Comparison of ENCODE assay signal across 8 cellular contexts in the genomic region with DNA sequence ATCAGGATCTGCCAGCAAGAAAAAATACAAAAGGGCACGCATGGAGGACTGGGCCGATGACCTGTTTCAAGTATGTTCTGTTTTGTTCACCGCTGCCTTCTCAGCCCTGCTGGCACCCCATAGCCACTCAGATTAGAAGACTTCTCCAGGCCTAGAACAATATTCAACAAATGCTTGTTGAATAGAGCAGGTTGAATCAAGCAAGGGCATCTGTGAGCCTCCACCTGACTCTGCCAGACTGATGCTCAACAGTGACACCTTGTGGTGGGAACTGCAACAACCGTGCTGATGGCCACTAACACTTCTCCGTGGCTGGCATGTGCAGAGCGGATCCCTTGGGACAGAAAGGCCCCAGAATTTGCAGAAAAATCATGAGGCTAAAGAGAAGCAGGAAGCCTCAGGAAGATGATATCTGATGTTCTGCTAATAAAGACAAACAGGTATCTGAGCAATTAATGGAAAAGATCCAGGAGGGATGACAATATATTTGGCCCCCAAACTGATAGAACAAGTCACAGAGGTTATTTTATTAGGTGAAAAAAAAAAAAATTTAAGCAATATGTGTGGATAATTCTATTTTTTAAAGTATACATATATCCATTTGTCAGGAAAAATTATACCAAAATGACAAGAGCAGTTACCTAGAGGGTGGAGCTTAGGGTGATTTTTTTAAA.
DNase-seq lines count a peak whose midpoint lies in the region; ATAC-seq and TF ChIP-seq lines count a peak whose summit lies in the region.

No MANE protein-coding gene starts in this region.

- CTCF ChIA-PET in activated CD8-positive, alpha-beta T cell treated with anti-CD3 and anti-CD28 coated beads for 36 hours (lab: Charles Lee) = interaction anchor here (0.7 to 3.4 kb wide), 8 partner anchors 17 to 1102 kb away, joined by 3 to 14 read pairs (median 3); no protein-coding TSS in a partner anchor

- no peak overlapping the region for H3K4me3 Mint-ChIP-seq in activated CD8-positive, alpha-beta T cell treated with anti-CD3 and anti-CD28 coated beads for 36 hours

- POLR2A ChIA-PET in activated CD8-positive, alpha-beta T cell treated with anti-CD3 and anti-CD28 coated beads for 36 hours (lab: Charles Lee) = interaction anchor here (0.7 kb wide), 1 partner anchor 18 kb away, joined by 3 read pairs; no protein-coding TSS in a partner anchor

- DNase-seq in BE2C = peak; percentile 75
- peak; percentile 78 for DNase-seq in NCI-H2196 (lab: John Stamatoyannopoulos, UW; ENCODE audit: unreplicated experiment)
- DNase-seq in activated CD8-positive, alpha-beta T cell treated with anti-CD3 and anti-CD28 coated beads for 36 hours = peak; percentile 64
- DNase-seq in germinal center (ENCODE audit: low spot score) = peak; percentile 40
- peak; percentile 31 to 54 (median 41) for DNase-seq in stimulated activated CD4-positive, alpha-beta T cell treated with anti-CD3 and anti-CD28 coated beads, Interleukin-12 subunit alpha, Interleukin-12 subunit beta, amount 100 ng/mL, for 48 hours (ENCODE audit: low read depth in 2 of 3, low spot score in 1 of 3)
- no peak for DNase-seq in cerebellar nuclear complex (lab: John Stamatoyannopoulos, UW)

- H3K9me3 ChIP-seq in BE2C = no peaks in the 10 kb centered on the region

- no peaks in the 10 kb centered on the region for H3K36me3 ChIP-seq in BE2C

- peaks cover 5% of the 10 kb centered on the region for H3K27me3 Mint-ChIP-seq in activated CD8-positive, alpha-beta T cell treated with anti-CD3 and anti-CD28 coated beads for 36 hours

- peak; percentile 93 for TF ChIP-seq CTCF in BE2C (IDR thresholded peaks at IDR 0.05; ENCODE audit: low read depth, low read length)
- TF ChIP-seq CTCF in activated CD8-positive, alpha-beta T cell treated with anti-CD3 and anti-CD28 coated beads for 36 hours (IDR thresholded peaks at IDR 0.05) = peak; percentile 76

- H3K36me3 Mint-ChIP-seq in activated CD8-positive, alpha-beta T cell treated with anti-CD3 and anti-CD28 coated beads for 36 hours (ENCODE audit: low read depth) = no peaks in the 10 kb centered on the region

- H3K27me3 ChIP-seq in BE2C = no peaks in the 10 kb centered on the region

- intact Hi-C loops in activated CD8-positive, alpha-beta T cell treated with anti-CD3 and anti-CD28 coated beads for 36 hours (cut with micrococcal nuclease) = no loop called here

- no peak overlapping the region for H3K4me3 ChIP-seq in BE2C (ENCODE audit: low read depth, low read length)

- H3K4me1 Mint-ChIP-seq in activated CD8-positive, alpha-beta T cell treated with anti-CD3 and anti-CD28 coated beads for 36 hours (ENCODE audit: low read depth) = no peaks in the 10 kb centered on the region

- no peaks in the 10 kb centered on the region for H3K4me1 ChIP-seq in BE2C

- peaks cover 5% of the 10 kb centered on the region for H3K9me3 Mint-ChIP-seq in activated CD8-positive, alpha-beta T cell treated with anti-CD3 and anti-CD28 coated beads for 36 hours

- H3K27ac Mint-ChIP-seq in activated CD8-positive, alpha-beta T cell treated with anti-CD3 and anti-CD28 coated beads for 36 hours = no peak overlapping the region

- peak; percentile 44 for ATAC-seq in GM19468 (IDR thresholded peaks at IDR 0.05; ENCODE audit: extremely low read depth, unreplicated experiment)
- ATAC-seq in activated CD8-positive, alpha-beta T cell treated with anti-CD3 and anti-CD28 coated beads for 36 hours = peak; percentile 64
- no peak for ATAC-seq in HG03139 (IDR thresholded peaks at IDR 0.05; ENCODE audit: unreplicated experiment)

Comparison
In these comparisons a context has a peak if more than half of its experiments do, and no peak if none do; other contexts are left out.
1. DNase-seq: peak in BE2C (single experiment), NCI-H2196 (single experiment), activated CD8-positive, alpha-beta T cell treated with anti-CD3 and anti-CD28 coated beads for 36 hours (single experiment), germinal center (single experiment) and stimulated activated CD4-positive, alpha-beta T cell treated with anti-CD3 and anti-CD28 coated beads, Interleukin-12 subunit alpha, Interleukin-12 subunit beta, amount 100 ng/mL, for 48 hours (3 of 3); none in cerebellar nuclear complex (0 of 2).